ENCODE assay signal across 8 cellular contexts in genomic region chr7:73841689-73842247, GRCh38. TPM values are rescaled to one million over a fixed set of nuclear protein-coding genes. Genes with fewer than 3 reads are reported as not detected.
A peak's percentile ranks its signal among the peaks of the same experiment; 100 is the strongest.
DNase-seq lines count a peak whose midpoint lies in the region; ATAC-seq and TF ChIP-seq lines count a peak whose summit lies in the region.

No MANE protein-coding gene starts in this region.

- H3K27ac ChIP-seq in OCI-LY1 (ENCODE audit: low read depth, low read length, poor library complexity, severe bottlenecking) (no peak overlapping the region), neural cell (ENCODE audit: low read length) (no peak overlapping the region)

- H3K9ac ChIP-seq in OCI-LY1 (ENCODE audit: low read length) (no peak overlapping the region), neural cell (ENCODE audit: low read length) (peak overlapping the region; percentile 63)

- TF ChIP-seq RAD21 in neural cell (conservative IDR thresholded peaks at IDR 0.05): no peak

- H3K27me3 ChIP-seq in OCI-LY1 (ENCODE audit: insufficient read depth, low read length): peaks cover 12% of the 10 kb centered on the region; the same call in 1 of the 2 replicates
- H3K27me3 ChIP-seq in neural cell (ENCODE audit: insufficient read depth, low read depth, low read length): no peaks in the 10 kb centered on the region

- ATAC-seq in GM21515 (IDR thresholded peaks at IDR 0.05; ENCODE audit: unreplicated experiment) (no peak), GM19324 (IDR thresholded peaks at IDR 0.05; ENCODE audit: low FRiP score, unreplicated experiment) (no peak)

- no peak for TF ChIP-seq EP300 in neural cell (conservative IDR thresholded peaks at IDR 0.05; ENCODE audit: poor library complexity, severe bottlenecking)

- DNase-seq in Calu3 (no peak), endothelial cell (ENCODE audit: low spot score) (no peak), GM10248 (ENCODE audit: extremely low spot score) (no peak)
- no peak for DNase-seq in stimulated activated CD8-positive, alpha-beta memory T cell treated with anti-CD3 and anti-CD28 coated beads, Interleukin-4, amount 100 ng/mL, for 48 hours

- POLR2A ChIA-PET in GM10248 (lab: Yijun Ruan, JAX): interaction anchor here (0.5 kb wide), 2 partner anchors 33 to 816 kb away, joined by 3 to 6 read pairs; partner anchors contain the start of gene GTF2I

- H3K79me2 ChIP-seq in OCI-LY1 (ENCODE audit: insufficient read depth, low read length) (no peaks in the 10 kb centered on the region), neural cell (replicated peaks; ENCODE audit: insufficient read depth, low read length) (no peaks in the 10 kb centered on the region)

- H3K36me3 Mint-ChIP-seq in Calu3 (ENCODE audit: insufficient read depth, unreplicated experiment): peaks cover 23% of the 10 kb centered on the region
- H3K36me3 Mint-ChIP-seq in endothelial cell (ENCODE audit: low read depth, unreplicated experiment): no peaks in the 10 kb centered on the region

- BruUV-seq in Calu3 (replicated peaks; lab: Mats Ljungman, UMichigan): TSS peak; percentile 55

- H3K4me1 Mint-ChIP-seq in Calu3 (ENCODE audit: low read depth, unreplicated experiment) (peaks cover 9% of the 10 kb centered on the region), endothelial cell (ENCODE audit: unreplicated experiment) (peaks cover 22% of the 10 kb centered on the region)

- CTCF ChIA-PET in Calu3 (lab: Charles Lee): interaction anchor here (0.6 to 1.3 kb wide), 5 partner anchors 9 to 590 kb away, joined by 3 to 7 read pairs (median 3); no protein-coding TSS in a partner anchor
- CTCF ChIA-PET in GM10248 (lab: Yijun Ruan, JAX): interaction anchor here (0.7 to 1.9 kb wide), 4 partner anchors 14 to 137 kb away, joined by 3 to 13 read pairs (median 4); no protein-coding TSS in a partner anchor

- H3K4me3 Mint-ChIP-seq in Calu3 (ENCODE audit: low read depth, unreplicated experiment) (peak overlapping the region; percentile 79), endothelial cell (ENCODE audit: unreplicated experiment) (peak overlapping the region; percentile 81)

- TF ChIP-seq CTCF in Calu3 (IDR thresholded peaks at IDR 0.05; ENCODE audit: unreplicated experiment) (no peak), OCI-LY1 (IDR thresholded peaks at IDR 0.05; ENCODE audit: low read length) (no peak), endothelial cell (IDR thresholded peaks at IDR 0.05; ENCODE audit: unreplicated experiment) (no peak), neural cell (IDR thresholded peaks at IDR 0.05; ENCODE audit: poor library complexity, severe bottlenecking) (no peak), GM10248 (IDR thresholded peaks at IDR 0.05; ENCODE audit: control extremely low read depth, extremely low read depth, low read depth, missing control alignments) (no peak)

- H2AFZ ChIP-seq in OCI-LY1 (ENCODE audit: low read length) (no peak overlapping the region), neural cell (ENCODE audit: low read depth, low read length) (peak overlapping the region; percentile 76)

- intact Hi-C loops in Calu3 (cut with micrococcal nuclease; ENCODE audit: unreplicated experiment): no loop called here

- H3K4me3 ChIP-seq in OCI-LY1 (ENCODE audit: low read depth, low read length, poor library complexity, severe bottlenecking): peak overlapping the region; percentile 34
- peak overlapping the region; percentile 83 for H3K4me3 ChIP-seq in neural cell (ENCODE audit: low read length)

- no peaks in the 10 kb centered on the region for H3K9me3 Mint-ChIP-seq in Calu3 (ENCODE audit: low read depth, unreplicated experiment)
- no peaks in the 10 kb centered on the region for H3K9me3 Mint-ChIP-seq in endothelial cell (ENCODE audit: unreplicated experiment)

- H3K36me3 ChIP-seq in OCI-LY1 (ENCODE audit: insufficient read depth, low read length) (no peaks in the 10 kb centered on the region), neural cell (ENCODE audit: insufficient read depth, low read length) (no peaks in the 10 kb centered on the region)

- H4K20me1 ChIP-seq in OCI-LY1 (ENCODE audit: insufficient read depth, low read length) (no peaks in the 10 kb centered on the region), neural cell (ENCODE audit: insufficient read depth) (no peaks in the 10 kb centered on the region)

- no peaks in the 10 kb centered on the region for H3K9me3 ChIP-seq in OCI-LY1 (ENCODE audit: low read length)
- no peaks in the 10 kb centered on the region for H3K9me3 ChIP-seq in neural cell (ENCODE audit: low read length)

- H3K4me2 ChIP-seq in OCI-LY1 (ENCODE audit: low read length) (peak overlapping the region; percentile 49; the same call in 1 of the 2 replicates), neural cell (ENCODE audit: low read length) (peak overlapping the region; percentile 55)

- H3K9me2 ChIP-seq in OCI-LY1 (ENCODE audit: low read depth, low read length) (no peaks in the 10 kb centered on the region), neural cell (ENCODE audit: insufficient read depth, low read length) (no peaks in the 10 kb centered on the region)

- H3F3A ChIP-seq in OCI-LY1 (ENCODE audit: insufficient read depth, low read length) (no peaks in the 10 kb centered on the region), neural cell (ENCODE audit: insufficient read depth, low read length, poor library complexity, severe bottlenecking) (no peaks in the 10 kb centered on the region)

- H3K4me1 ChIP-seq in OCI-LY1 (ENCODE audit: insufficient read depth, low read length, severe bottlenecking): no peaks in the 10 kb centered on the region

- H3K27ac Mint-ChIP-seq in Calu3 (ENCODE audit: unreplicated experiment) (no peak overlapping the region), endothelial cell (ENCODE audit: unreplicated experiment) (peak overlapping the region; percentile 72)

- H3K27me3 Mint-ChIP-seq in Calu3 (ENCODE audit: unreplicated experiment) (no peaks in the 10 kb centered on the region), endothelial cell (ENCODE audit: unreplicated experiment) (peaks cover 11% of the 10 kb centered on the region)

TF ChIP-seq in neural cell, 6 proteins besides CTCF, POLR2A, EP300 and RAD21:
- TF ChIP-seq, protein P1, sequence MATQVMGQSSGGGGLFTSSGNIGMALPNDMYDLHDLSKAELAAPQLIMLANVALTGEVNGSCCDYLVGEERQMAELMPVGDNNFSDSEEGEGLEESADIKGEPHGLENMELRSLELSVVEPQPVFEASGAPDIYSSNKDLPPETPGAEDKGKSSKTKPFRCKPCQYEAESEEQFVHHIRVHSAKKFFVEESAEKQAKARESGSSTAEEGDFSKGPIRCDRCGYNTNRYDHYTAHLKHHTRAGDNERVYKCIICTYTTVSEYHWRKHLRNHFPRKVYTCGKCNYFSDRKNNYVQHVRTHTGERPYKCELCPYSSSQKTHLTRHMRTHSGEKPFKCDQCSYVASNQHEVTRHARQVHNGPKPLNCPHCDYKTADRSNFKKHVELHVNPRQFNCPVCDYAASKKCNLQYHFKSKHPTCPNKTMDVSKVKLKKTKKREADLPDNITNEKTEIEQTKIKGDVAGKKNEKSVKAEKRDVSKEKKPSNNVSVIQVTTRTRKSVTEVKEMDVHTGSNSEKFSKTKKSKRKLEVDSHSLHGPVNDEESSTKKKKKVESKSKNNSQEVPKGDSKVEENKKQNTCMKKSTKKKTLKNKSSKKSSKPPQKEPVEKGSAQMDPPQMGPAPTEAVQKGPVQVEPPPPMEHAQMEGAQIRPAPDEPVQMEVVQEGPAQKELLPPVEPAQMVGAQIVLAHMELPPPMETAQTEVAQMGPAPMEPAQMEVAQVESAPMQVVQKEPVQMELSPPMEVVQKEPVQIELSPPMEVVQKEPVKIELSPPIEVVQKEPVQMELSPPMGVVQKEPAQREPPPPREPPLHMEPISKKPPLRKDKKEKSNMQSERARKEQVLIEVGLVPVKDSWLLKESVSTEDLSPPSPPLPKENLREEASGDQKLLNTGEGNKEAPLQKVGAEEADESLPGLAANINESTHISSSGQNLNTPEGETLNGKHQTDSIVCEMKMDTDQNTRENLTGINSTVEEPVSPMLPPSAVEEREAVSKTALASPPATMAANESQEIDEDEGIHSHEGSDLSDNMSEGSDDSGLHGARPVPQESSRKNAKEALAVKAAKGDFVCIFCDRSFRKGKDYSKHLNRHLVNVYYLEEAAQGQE (IDR thresholded peaks at IDR 0.05; ENCODE audit: borderline replicate concordance): no peak
- no peak for TF ChIP-seq MXI1 (conservative IDR thresholded peaks at IDR 0.05; ENCODE audit: poor library complexity, severe bottlenecking)
- no peak for TF ChIP-seq EZH2 (IDR thresholded peaks at IDR 0.05; ENCODE audit: borderline replicate concordance, insufficient read depth, low read length, poor library complexity, severe bottlenecking)
TF ChIP-seq in neural cell: peak in this region for 0.

RNA-seq across cellular contexts. Expression of gene METTL27, which starts 0.5 kb away (rescaled TPM):
- total RNA-seq in Calu3 (2022): 14.3 TPM in 2 replicates
- 6.1 TPM for total RNA-seq in endothelial cell (ENCODE audit: unreplicated experiment)
- polyA plus RNA-seq in neural cell: 1.8 and 2.4 TPM in 2 replicates
- polyA minus RNA-seq in neural cell: 0.73 and 1.2 TPM in 2 replicates

RNA-seq across cellular contexts. Expression of gene CLDN4, which starts 11.0 kb away (rescaled TPM):
- 283 and 325 TPM in 2 replicates for total RNA-seq in Calu3 (2022)
- 1.6 TPM for total RNA-seq in endothelial cell (ENCODE audit: unreplicated experiment)
- 0.09 TPM in 1 of 2 replicates, not detected in the other for polyA plus RNA-seq in neural cell
- polyA minus RNA-seq in neural cell: not detected in 2 replicates

RNA-seq across cellular contexts. Expression of gene TMEM270, which starts 19.2 kb away (rescaled TPM):
- total RNA-seq in Calu3 (2022): 0.59 and 1.2 TPM in 2 replicates
- not detected for total RNA-seq in endothelial cell (ENCODE audit: unreplicated experiment)
- not detected in 2 replicates for polyA plus RNA-seq in neural cell
- polyA minus RNA-seq in neural cell: not detected in 2 replicates

Comparison
In these comparisons a context has a peak if more than half of its experiments do, and no peak if none do; other contexts are left out.
1. RNA of gene CLDN4, which starts 11.0 kb away (total RNA-seq): 283 to 325 TPM in Calu3; 1.6 TPM in endothelial cell (single experiment); every median in the first group is over 100 times any median in the second.